34 cellular contexts compared by ENCODE assay signal in genomic region chrX:120223374-120223773, GRCh38.
"Had no signal": no experiment of that assay in that cellular context is flagged by ENCODE, and none has a peak within 500 bp of the region (broad histone marks: within the 10 kb centered on the region; RNA-seq: fewer than 3 reads in every experiment).

No MANE protein-coding gene starts in this region.

- H3K9me3 ChIP-seq: MG63 had no signal

- DNase-seq: Kasumi-1, MG63, MM.1S, MV-4-11, NCI-H1048, NCI-H1092, NCI-H1092 treated with DMSO at 0.1 percent for 48 hours, NCI-H1105, NCI-H1105 treated with DMSO at 0.1 percent for 48 hours, NCI-H1417, NCI-H1417 treated with DMSO at 0.1 percent for 48 hours, NCI-H1436, NCI-H1436 treated with DMSO at 0.1 percent for 48 hours, NCI-H146, NCI-H1694, NCI-H1694 treated with DMSO at 0.1 percent for 48 hours, NCI-H187, NCI-H187 treated with DMSO at 0.1 percent for 48 hours, NCI-H1930, NCI-H2029, NCI-H2029 treated with DMSO at 0.1 percent for 48 hours, NCI-H2081, NCI-H2081 treated with DMSO at 0.1 percent for 48 hours, NCI-H2107, NCI-H2171, NCI-H2171 treated with DMSO at 0.1 percent for 48 hours, NCI-H2227 treated with DMSO at 0.1 percent for 48 hours, NCI-H226, NCI-H345, NCI-H446, NCI-H446 treated with DMSO at 0.1 percent for 48 hours, NCI-H510A, NCI-H510A treated with DMSO at 0.1 percent for 48 hours had no signal

- H3K4me2 ChIP-seq: KMS-11 had no signal

- H3K36me3 ChIP-seq: MG63 had no signal

- H3K9ac ChIP-seq: KMS-11 had no signal

- H3K27ac ChIP-seq: KMS-11 had no signal

- H3K4me3 ChIP-seq: MG63 had no signal

- H3K27me3 ChIP-seq: MG63 had no signal
